In genomic region chr19:55624109-55625003, GRCh38 we compare ENCODE assay signal across 9 cellular contexts. TPM values are rescaled to one million over a fixed set of nuclear protein-coding genes. Genes with fewer than 3 reads are reported as not detected.
A peak's percentile ranks its signal among the peaks of the same experiment; 100 is the strongest.
DNase-seq lines count a peak whose midpoint lies in the region; FAIRE-seq and TF ChIP-seq lines count a peak whose summit lies in the region.
"Had no signal": no experiment of that assay in that cellular context is flagged by ENCODE, and none has a peak within 500 bp of the region (broad histone marks: within the 10 kb centered on the region; RNA-seq: fewer than 3 reads in every experiment).

Gene ZNF784, minus strand, starts transcription at chr19:55624566. Its CDS starts 5 bp downstream, at chr19:55624561.

- no peaks in the 10 kb centered on the region for H3K9me3 Mint-ChIP-seq in T-helper 1 cell treated with Interleukin-12 subunit alpha and Interleukin-12 subunit beta and Interleukin-4 antibody, amounts not matched to agents 30 μg/mL and 1 μg/mL, for 36 hours
- H3K9me3 Mint-ChIP-seq in progenitor cell of endocrine pancreas (ENCODE audit: low read depth): no peaks in the 10 kb centered on the region
- H3K9me3 Mint-ChIP-seq in type B pancreatic cell: no peaks in the 10 kb centered on the region

- H3K4me1 Mint-ChIP-seq in T-helper 1 cell treated with Interleukin-12 subunit alpha and Interleukin-12 subunit beta and Interleukin-4 antibody, amounts not matched to agents 30 μg/mL and 1 μg/mL, for 36 hours (ENCODE audit: low read depth): peaks cover 38% of the 10 kb centered on the region
- peaks cover 9% of the 10 kb centered on the region for H3K4me1 Mint-ChIP-seq in progenitor cell of endocrine pancreas (ENCODE audit: low read depth)
- peaks cover 14% of the 10 kb centered on the region for H3K4me1 Mint-ChIP-seq in type B pancreatic cell (ENCODE audit: unreplicated experiment)

- in situ Hi-C loops in HAP-1 (cut with MboI; ENCODE audit: low sequenced_read_pairs): loop anchor here (5.0 kb wide), 1 partner anchor 107 kb away; no protein-coding TSS in a partner anchor

- intact Hi-C loops in left ventricle myocardium inferior (cut with micrococcal nuclease): no loop called here

- peaks cover 12% of the 10 kb centered on the region for H3K36me3 Mint-ChIP-seq in T-helper 1 cell treated with Interleukin-12 subunit alpha and Interleukin-12 subunit beta and Interleukin-4 antibody, amounts not matched to agents 30 μg/mL and 1 μg/mL, for 36 hours (ENCODE audit: low read depth)
- H3K36me3 Mint-ChIP-seq in progenitor cell of endocrine pancreas (ENCODE audit: insufficient read depth): peaks cover 2% of the 10 kb centered on the region
- peaks cover 4% of the 10 kb centered on the region for H3K36me3 Mint-ChIP-seq in type B pancreatic cell

- H3K4me1 ChIP-seq in HAP-1 (no peaks in the 10 kb centered on the region), left ventricle myocardium inferior (peaks cover 20% of the 10 kb centered on the region)

- peak within 1 kb of the TSS; percentile 97 for H3K27ac Mint-ChIP-seq in T-helper 1 cell treated with Interleukin-12 subunit alpha and Interleukin-12 subunit beta and Interleukin-4 antibody, amounts not matched to agents 30 μg/mL and 1 μg/mL, for 36 hours
- H3K27ac Mint-ChIP-seq in progenitor cell of endocrine pancreas (peak within 1 kb of the TSS; percentile 99), type B pancreatic cell (peak within 1 kb of the TSS; percentile 96)

- H3K36me3 ChIP-seq in HAP-1 (replicated peaks): no peaks in the 10 kb centered on the region
- H3K36me3 ChIP-seq in left ventricle myocardium inferior: peaks cover 10% of the 10 kb centered on the region

- H3K27me3 Mint-ChIP-seq in T-helper 1 cell treated with Interleukin-12 subunit alpha and Interleukin-12 subunit beta and Interleukin-4 antibody, amounts not matched to agents 30 μg/mL and 1 μg/mL, for 36 hours (ENCODE audit: low read depth): peaks cover 5% of the 10 kb centered on the region
- no peaks in the 10 kb centered on the region for H3K27me3 Mint-ChIP-seq in progenitor cell of endocrine pancreas
- H3K27me3 Mint-ChIP-seq in type B pancreatic cell: no peaks in the 10 kb centered on the region

- TF ChIP-seq CTCF in D721Med (IDR thresholded peaks at IDR 0.05; ENCODE audit: insufficient read depth, missing control alignments) (no peak), left ventricle myocardium inferior (IDR thresholded peaks at IDR 0.05; ENCODE audit: borderline replicate concordance) (no peak), progenitor cell of endocrine pancreas (IDR thresholded peaks at IDR 0.05; ENCODE audit: unreplicated experiment) (no peak), type B pancreatic cell (conservative IDR thresholded peaks at IDR 0.05) (no peak)

- peak; percentile 82 for DNase-seq in D721Med (ENCODE audit: insufficient read length, low spot score)
- DNase-seq in HAP-1 (ENCODE audit: low spot score in 2 of 2): peak; percentile 87 to 95
- DNase-seq in NCI-H1694 (lab: John Stamatoyannopoulos, UW): peak; percentile 84
- peak; percentile 91 for DNase-seq in amniotic stem cell (lab: John Stamatoyannopoulos, UW)
- peak; percentile 92 for DNase-seq in left ventricle myocardium inferior
- peak; percentile 93 for DNase-seq in progenitor cell of endocrine pancreas (ENCODE audit: low spot score, unreplicated experiment)
- peak; percentile 98 for DNase-seq in type B pancreatic cell (ENCODE audit: extremely low spot score, unreplicated experiment)

- no peak for FAIRE-seq in D721Med (lab: Jason Lieb, UNC)
- FAIRE-seq: islet of Langerhans had no signal

- H3K27ac ChIP-seq in left ventricle myocardium inferior (replicated peaks): peak within 1 kb of the TSS; percentile 95

- H3K27me3 ChIP-seq in HAP-1 (ENCODE audit: low read depth): no peaks in the 10 kb centered on the region; the same call in 1 of the 2 replicates
- H3K27me3 ChIP-seq in left ventricle myocardium inferior (ENCODE audit: low read depth): no peaks in the 10 kb centered on the region

- H3K9me3 ChIP-seq in HAP-1: no peaks in the 10 kb centered on the region
- H3K9me3 ChIP-seq in left ventricle myocardium inferior (replicated peaks): no peaks in the 10 kb centered on the region

- peak within 1 kb of the TSS; percentile 91 for H3K4me3 Mint-ChIP-seq in T-helper 1 cell treated with Interleukin-12 subunit alpha and Interleukin-12 subunit beta and Interleukin-4 antibody, amounts not matched to agents 30 μg/mL and 1 μg/mL, for 36 hours
- H3K4me3 Mint-ChIP-seq in progenitor cell of endocrine pancreas (ENCODE audit: low read depth): peak within 1 kb of the TSS; percentile 86
- H3K4me3 Mint-ChIP-seq in type B pancreatic cell: peak within 1 kb of the TSS; percentile 89

- H3K4me3 ChIP-seq in HAP-1 (peak within 1 kb of the TSS; percentile 48), left ventricle myocardium inferior (peak within 1 kb of the TSS; percentile 69)

RNA-seq across cellular contexts. Expression of gene ZNF784, which starts in this region (rescaled TPM):
- total RNA-seq in left ventricle myocardium inferior (13.2 TPM), progenitor cell of endocrine pancreas (14.6 and 15.3 TPM in 2 replicates), type B pancreatic cell (ENCODE audit: low replicate concordance) (9.4 and 9.6 TPM in 2 replicates)

Comparison
In these comparisons a context has a peak if more than half of its experiments do, and no peak if none do; other contexts are left out.
1. Peak in every context shown above with its lines: DNase-seq, H3K4me3 ChIP-seq and H3K27ac ChIP-seq.